In the genomic region with DNA sequence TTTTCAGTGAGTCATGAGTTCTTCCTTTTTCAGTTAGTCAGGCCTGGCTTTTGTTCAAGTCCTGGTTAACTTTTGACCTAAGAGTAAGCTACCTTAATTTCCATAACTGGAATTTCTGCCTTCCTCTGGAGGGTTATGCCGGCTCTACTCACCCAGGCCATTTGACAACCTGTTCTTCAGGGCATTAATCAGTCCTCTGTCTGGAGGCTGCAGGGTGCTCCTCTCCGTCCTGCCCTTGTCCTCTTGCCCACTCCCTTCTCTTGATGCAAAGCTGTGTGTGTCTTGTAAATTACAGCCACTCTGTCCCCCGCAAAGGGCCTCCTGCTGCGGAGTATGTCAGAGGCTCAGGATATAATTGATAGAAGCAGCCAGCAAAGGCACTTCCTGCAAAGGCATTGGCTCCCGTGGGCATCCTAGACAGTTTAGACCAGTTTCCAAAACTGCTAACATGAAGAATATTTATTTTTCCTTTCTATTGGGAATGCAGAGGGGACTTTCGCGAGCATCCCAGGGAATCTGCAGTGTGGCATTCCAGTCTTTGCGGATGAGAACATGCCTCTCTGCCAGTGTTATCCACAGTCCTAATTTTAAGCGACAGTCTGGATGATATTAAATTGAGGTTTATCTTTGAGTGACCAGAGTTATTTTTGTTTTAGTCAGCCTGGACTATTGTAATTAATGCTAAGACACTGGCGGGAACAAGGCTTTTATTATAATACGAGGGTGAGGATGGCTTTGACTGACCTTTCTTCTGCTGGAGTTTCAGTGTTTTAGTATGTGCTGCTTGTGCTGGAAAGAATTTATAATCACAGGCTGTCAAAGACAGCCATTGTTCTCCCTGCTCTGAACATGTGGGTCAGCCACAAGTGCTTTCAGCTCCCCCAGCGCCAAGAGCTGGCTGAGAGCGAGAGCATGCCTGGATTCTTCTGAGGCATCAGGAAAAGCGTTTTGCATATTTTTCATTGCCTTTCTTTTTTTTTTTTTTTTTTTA, we compare ENCODE assay signal across 9 cellular contexts.
DNase-seq lines count a peak whose midpoint lies in the region; ATAC-seq and TF ChIP-seq lines count a peak whose summit lies in the region.
"Had no signal": no experiment of that assay in that cellular context is flagged by ENCODE, and none has a peak within 500 bp of the region (broad histone marks: within the 10 kb centered on the region; RNA-seq: fewer than 3 reads in every experiment).

No MANE protein-coding gene starts in this region.

- H3K27ac ChIP-seq in epithelial cell of prostate (peak overlapping the region; percentile 36), mucosa of rectum (ENCODE audit: low read depth in 2 of 2, low read length in 2 of 2) (no peak overlapping the region)

- no peak overlapping the region for H3K4me3 ChIP-seq in AG10803 (ENCODE audit: low read length)
- peak overlapping the region; percentile 6 to 48 for H3K4me3 ChIP-seq in mucosa of rectum (ENCODE audit: low read length in 2 of 2)

- TF ChIP-seq CTCF in AG10803 (conservative IDR thresholded peaks at IDR 0.05; ENCODE audit: low read length), result no peak

- no peaks in the 10 kb centered on the region for H3K27me3 ChIP-seq in mucosa of rectum (ENCODE audit: control insufficient read depth in 2 of 2, insufficient read depth in 2 of 2, low read length in 2 of 2)

- DNase-seq in AG10803 (ENCODE audit: low read depth) (peak; percentile 62), NCI-H510A treated with DMSO at 0.1 percent for 48 hours (lab: John Stamatoyannopoulos, UW) (peak; percentile 42), epithelial cell of prostate (ENCODE audit: low read depth, low spot score) (peak; percentile 61), T-helper 1 cell (no peak)
- DNase-seq: erythroblast had no signal

- H3K4me1 ChIP-seq in mucosa of rectum (ENCODE audit: control insufficient read depth in 2 of 2, insufficient read depth in 2 of 2, low read length in 2 of 2), result peaks cover 8 to 14% of the 10 kb centered on the region in 2 donors

- no peak overlapping the region for H3K9ac ChIP-seq in mucosa of rectum (ENCODE audit: low read depth in 1 of 2, low read length in 2 of 2)

- H3K9me3 ChIP-seq in mucosa of rectum (ENCODE audit: control insufficient read depth in 2 of 2, low read length in 2 of 2), result no peaks in the 10 kb centered on the region

- H3K36me3 ChIP-seq in mucosa of rectum (ENCODE audit: control insufficient read depth in 2 of 2, insufficient read depth in 2 of 2, low read length in 2 of 2), result no peaks in the 10 kb centered on the region

- ATAC-seq in GM18870 (IDR thresholded peaks at IDR 0.05; ENCODE audit: unreplicated experiment) (no peak), HG02885 (IDR thresholded peaks at IDR 0.05; ENCODE audit: poor library complexity, unreplicated experiment) (no peak), HG02571 (IDR thresholded peaks at IDR 0.05; ENCODE audit: unreplicated experiment) (no peak)

Comparison
In these comparisons a context has a peak if more than half of its experiments do, and no peak if none do; other contexts are left out.
1. DNase-seq: peak in AG10803 (single experiment), NCI-H510A treated with DMSO at 0.1 percent for 48 hours (single experiment) and epithelial cell of prostate (single experiment); none in T-helper 1 cell (0 of 5).